In the genomic region with DNA sequence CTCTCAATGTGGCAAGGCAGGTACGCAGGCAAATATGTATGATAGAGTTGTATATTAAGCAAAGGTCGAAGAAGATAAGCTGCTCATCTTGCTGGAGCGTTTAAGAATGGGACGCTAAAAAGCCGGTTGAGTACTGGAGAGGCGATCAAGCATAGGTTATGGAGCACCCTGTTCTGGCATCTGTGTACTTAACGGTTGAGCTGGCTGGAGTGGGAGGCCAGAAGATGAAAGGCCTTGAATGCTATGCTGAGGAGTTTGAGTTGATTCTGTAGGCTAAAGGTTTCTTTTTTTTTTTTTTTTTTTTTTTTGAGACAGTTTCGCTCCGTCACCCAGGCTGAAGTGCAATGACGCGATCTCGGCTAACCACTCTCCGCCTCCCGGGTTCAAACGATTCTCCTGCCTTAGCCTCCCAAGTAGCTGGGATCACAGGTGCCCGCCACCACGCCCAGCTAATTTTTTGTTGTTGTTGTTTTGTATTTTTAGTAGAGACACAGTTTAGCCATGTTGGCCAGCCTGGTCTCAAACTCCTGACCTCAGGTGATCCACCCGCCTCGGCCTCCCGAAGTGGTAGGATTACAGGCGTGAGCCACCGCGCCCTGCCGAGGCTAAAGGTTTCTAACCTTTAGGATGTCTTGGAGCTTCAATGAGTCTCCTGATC, we compare ENCODE assay signal across 8 cellular contexts. TPM values are rescaled to one million over a fixed set of nuclear protein-coding genes. Genes with fewer than 3 reads are reported as not detected.
A peak's percentile ranks its signal among the peaks of the same experiment; 100 is the strongest.
DNase-seq lines count a peak whose midpoint lies in the region; ATAC-seq, FAIRE-seq and TF ChIP-seq lines count a peak whose summit lies in the region.

No MANE protein-coding gene starts in this region.

- H4K91ac ChIP-seq in H1 (replicated peaks; ENCODE audit: insufficient read length, low read length): peak overlapping the region; percentile 58

- H3K23ac ChIP-seq in H1 (ENCODE audit: insufficient read length): no peak overlapping the region

- H3K9me3 ChIP-seq in H1 (ENCODE audit: insufficient read depth in 2 of 2, low read depth in 1 of 2, low read length in 1 of 2): no peaks in the 10 kb centered on the region
- no peaks in the 10 kb centered on the region for H3K9me3 ChIP-seq in ovary

- no peak for TF ChIP-seq EP300 in H1 (IDR thresholded peaks at IDR 0.05; ENCODE audit: borderline replicate concordance in 1 of 2, low read depth in 2 of 2, low read length in 2 of 2)
- TF ChIP-seq EP300 in ovary (IDR thresholded peaks at IDR 0.05): no peak

- H3K4me2 ChIP-seq in H1 (ENCODE audit: insufficient read depth in 1 of 2, low read depth in 2 of 2, low read length in 2 of 2): peak overlapping the region; percentile 85 to 92

- no peaks in the 10 kb centered on the region for H3K27me3 Mint-ChIP-seq in activated CD8-positive, alpha-beta T cell treated with anti-CD3 and anti-CD28 coated beads, Interleukin-2, amount 10 ng/mL, durations not matched to agents 7 days and 5 days (ENCODE audit: low read depth)

- H3K14ac ChIP-seq in H1 (ENCODE audit: insufficient read length): no peak overlapping the region

- 0 out of 2 replicates have a peak overlapping the region, but pooled peaks have one; percentile 43 for H2BK20ac ChIP-seq in H1 (ENCODE audit: low read length)

- H4K8ac ChIP-seq in H1 (ENCODE audit: extremely low read depth, insufficient read depth, low read length): no peak overlapping the region

- peak overlapping the region; percentile 9; the same call in 1 of the 2 replicates for H2AFZ ChIP-seq in H1 (ENCODE audit: low read length)

- H3K27ac ChIP-seq in H1 (ENCODE audit: low read depth, low read length) (peak overlapping the region; percentile 88), ovary (peak overlapping the region; percentile 46 to 75)

- H3K27me3 ChIP-seq in H1 (replicated peaks in 1 of 4; ENCODE audit: control insufficient read depth in 3 of 4, extremely low read depth in 1 of 4, insufficient read depth in 3 of 4, low read length in 3 of 4) (no peaks in the 10 kb centered on the region), ovary (no peaks in the 10 kb centered on the region)

- no peak for FAIRE-seq in H1 (lab: Jason Lieb, UNC)
- FAIRE-seq in GM12892 (lab: Jason Lieb, UNC): no peak

- peak overlapping the region; percentile 98 for H2BK5ac ChIP-seq in H1 (ENCODE audit: low read depth, low read length)

- H3K36me3 Mint-ChIP-seq in activated CD8-positive, alpha-beta T cell treated with anti-CD3 and anti-CD28 coated beads, Interleukin-2, amount 10 ng/mL, durations not matched to agents 7 days and 5 days (ENCODE audit: low read depth): peaks cover 29% of the 10 kb centered on the region

- CTCF ChIA-PET in H1 (lab: Charles Lee; ENCODE audit: partially characterized antibody): interaction anchor here (1.0 to 2.8 kb wide), 5 partner anchors 10 to 131 kb away, joined by 3 to 18 read pairs (median 6); partner anchors contain the start of gene ARHGEF2
- CTCF ChIA-PET in activated CD8-positive, alpha-beta T cell treated with anti-CD3 and anti-CD28 coated beads, Interleukin-2, amount 10 ng/mL, durations not matched to agents 7 days and 5 days (lab: Charles Lee): interaction anchor here (0.8 to 4.9 kb wide), 10 partner anchors 9 to 131 kb away, joined by 3 to 96 read pairs (median 14); partner anchors contain the start of genes ARHGEF2, SSR2 and UBQLN4

- 92% methylated on average over 23 of the region's 24 CpGs; no CpG with 5 or more reads in 1 of the 2 experiments for WGBS in H1 (ENCODE audit: extremely low coverage in 1 of 2, insufficient coverage in 1 of 2, insufficient read length in 1 of 2, insufficient replicate concordance in 2 of 2, low coverage in 1 of 2, low lambda C conversion rate in 2 of 2, missing lambda C conversion rate in 1 of 2), 2 experiments
- WGBS in ovary, 3 donors: 72 to 85% (median 72%) methylated on average over 24 of the region's 24 CpGs

- TF ChIP-seq POLR2A in H1 (IDR thresholded peaks at IDR 0.05; ENCODE audit: control extremely low read depth in 1 of 2, low read depth in 2 of 2, low read length in 2 of 2): no peak
- no peak for TF ChIP-seq POLR2A in ovary (IDR thresholded peaks at IDR 0.05)
- no peak for TF ChIP-seq POLR2A in GM12892 (IDR thresholded peaks at IDR 0.05; ENCODE audit: low read depth, low read length)

- H3K4me1 Mint-ChIP-seq in activated CD8-positive, alpha-beta T cell treated with anti-CD3 and anti-CD28 coated beads, Interleukin-2, amount 10 ng/mL, durations not matched to agents 7 days and 5 days (ENCODE audit: low read depth): peaks cover 46% of the 10 kb centered on the region

- H4K20me1 ChIP-seq in H1 (replicated peaks in 1 of 2; ENCODE audit: control insufficient read depth in 1 of 2, insufficient read depth in 2 of 2, low read length in 2 of 2): peaks cover 0 to 12% of the 10 kb centered on the region in 2 experiments

- TF ChIP-seq CTCF in H1 (IDR thresholded peaks at IDR 0.05; ENCODE audit: control extremely low read depth in 1 of 3, insufficient read depth in 1 of 3, low read depth in 1 of 3, low read length in 3 of 3) (no peak), ovary (IDR thresholded peaks at IDR 0.05) (no peak)

- intact Hi-C loops in ovary (cut with DNase I): no loop called here

- no peaks in the 10 kb centered on the region for H3K9me3 Mint-ChIP-seq in activated CD8-positive, alpha-beta T cell treated with anti-CD3 and anti-CD28 coated beads, Interleukin-2, amount 10 ng/mL, durations not matched to agents 7 days and 5 days (ENCODE audit: insufficient read depth)

- H3K36me3 ChIP-seq in H1 (ENCODE audit: control insufficient read depth in 2 of 4, insufficient read depth in 4 of 4, low read length in 3 of 4) (peaks cover 13 to 33% (median 21%) of the 10 kb centered on the region in 4 experiments; a peak in 7 of 8 replicates), ovary (no peaks in the 10 kb centered on the region)

- no peak overlapping the region for H3K4me3 Mint-ChIP-seq in activated CD8-positive, alpha-beta T cell treated with anti-CD3 and anti-CD28 coated beads, Interleukin-2, amount 10 ng/mL, durations not matched to agents 7 days and 5 days

- peak overlapping the region; percentile 28 for H2BK120ac ChIP-seq in H1 (replicated peaks; ENCODE audit: low read depth, low read length)

- H2AK5ac ChIP-seq in H1 (ENCODE audit: low read depth, low read length): peak overlapping the region; percentile 91

- peaks cover 2% of the 10 kb centered on the region; the same call in 1 of the 2 replicates for H3K79me1 ChIP-seq in H1 (ENCODE audit: low read depth, low read length)

- ATAC-seq in GM18909 (IDR thresholded peaks at IDR 0.05; ENCODE audit: poor library complexity, unreplicated experiment): no peak
- no peak for ATAC-seq in activated CD8-positive, alpha-beta T cell treated with anti-CD3 and anti-CD28 coated beads, Interleukin-2, amount 10 ng/mL, durations not matched to agents 7 days and 5 days

- H3K4me3 ChIP-seq in H1 (ENCODE audit: extremely low read depth in 1 of 4, insufficient read depth in 2 of 4, low read depth in 3 of 4, low read length in 4 of 4) (peak overlapping the region; percentile 89 to 100 (median 94)), ovary (peak overlapping the region; percentile 88)

- peak overlapping the region in 3 of 4 experiments; percentile 93 to 98 (median 93); a peak in 6 of 7 replicates for H3K9ac ChIP-seq in H1 (replicated peaks in 1 of 4; ENCODE audit: extremely low read depth in 1 of 4, low read depth in 3 of 4, low read length in 3 of 4)

- no peak overlapping the region for H3K27ac Mint-ChIP-seq in activated CD8-positive, alpha-beta T cell treated with anti-CD3 and anti-CD28 coated beads, Interleukin-2, amount 10 ng/mL, durations not matched to agents 7 days and 5 days

- H3K4me1 ChIP-seq in H1 (replicated peaks in 1 of 4; ENCODE audit: control insufficient read depth in 3 of 4, insufficient read depth in 4 of 4, low read length in 3 of 4) (peaks cover 0 to 2% (median 1%) of the 10 kb centered on the region in 4 experiments; a peak in 4 of 7 replicates), ovary (ENCODE audit: insufficient read depth) (peaks cover 10% of the 10 kb centered on the region)

- H3K23me2 ChIP-seq in H1 (ENCODE audit: low read depth, low read length): peaks cover 5% of the 10 kb centered on the region

- peak overlapping the region; percentile 3; the same call in 1 of the 2 replicates for H2BK12ac ChIP-seq in H1 (ENCODE audit: low read depth, low read length)

- H2BK15ac ChIP-seq in H1 (ENCODE audit: low read length): peak overlapping the region; percentile 31; the same call in 1 of the 2 replicates

- DNase-seq in DMS53 treated with DMSO at 0.1 percent for 48 hours (lab: John Stamatoyannopoulos, UW; ENCODE audit: unreplicated experiment) (peak; percentile 75), NCI-H2227 (lab: John Stamatoyannopoulos, UW; ENCODE audit: unreplicated experiment) (peak; percentile 58), H1 (ENCODE audit: low read depth in 1 of 2, low spot score in 2 of 2) (no peak), ovary (peak in 1 of 5 donors; percentile 42), GM19240 (ENCODE audit: insufficient read length, low spot score) (no peak), GM12892 (ENCODE audit: insufficient read length) (no peak)
- no peak for DNase-seq in activated CD8-positive, alpha-beta T cell treated with anti-CD3 and anti-CD28 coated beads, Interleukin-2, amount 10 ng/mL, durations not matched to agents 7 days and 5 days

- H3K18ac ChIP-seq in H1 (ENCODE audit: extremely low read depth, low read length): no peak overlapping the region

- H3K56ac ChIP-seq in H1 (replicated peaks; ENCODE audit: insufficient read length, low read depth, low read length): no peak overlapping the region

- POLR2A ChIA-PET in H1 (lab: Charles Lee; ENCODE audit: partially characterized antibody): interaction anchor here (1.0 to 6.7 kb wide), 16 partner anchors 9 to 347 kb away, joined by 3 to 109 read pairs (median 6); partner anchors contain the start of genes ARHGEF2, LMNA and RAB25
- POLR2A ChIA-PET in activated CD8-positive, alpha-beta T cell treated with anti-CD3 and anti-CD28 coated beads, Interleukin-2, amount 10 ng/mL, durations not matched to agents 7 days and 5 days (lab: Charles Lee): interaction anchor here (0.6 to 4.2 kb wide), 11 partner anchors 9 to 89 kb away, joined by 3 to 39 read pairs (median 8); partner anchors contain the start of gene ARHGEF2

- peaks cover 10 to 41% of the 10 kb centered on the region in 2 experiments for H3K79me2 ChIP-seq in H1 (ENCODE audit: control insufficient read depth in 1 of 2, insufficient read depth in 2 of 2, low read length in 2 of 2)

- no peak for TF ChIP-seq RAD21 in H1 (IDR thresholded peaks at IDR 0.05 in 1 of 2, conservative IDR thresholded peaks at IDR 0.05 in 1 of 2; ENCODE audit: low read depth in 2 of 2, low read length in 2 of 2)

- no peak overlapping the region for H4K5ac ChIP-seq in H1 (ENCODE audit: insufficient read length, low read depth, low read length)

- peak overlapping the region; percentile 11 for H3K4ac ChIP-seq in H1 (replicated peaks; ENCODE audit: insufficient read length, low read depth, low read length)

RNA-seq across cellular contexts. Expression of gene KHDC4, which starts 0.8 kb away (rescaled TPM):
- total RNA-seq in H1 (2021; fragmentation: NEBNext Ultra II Directional; extraction: Animal tissue kit (Norgen Biotek cat#: 25700)): 53.4 and 56.6 TPM in 2 replicates
- polyA plus RNA-seq in H1 (2011; rRNA removed): 59.9 and 81.1 TPM in 2 replicates
- 82.9 TPM for polyA plus RNA-seq in H1 (2011; cell fraction: cytosol; rRNA removed)
- 112 TPM for polyA plus RNA-seq in H1 (2011; cell fraction: nucleus; rRNA removed)
- polyA plus RNA-seq in H1 (2012, experiment 1 of 2): 50.2 to 59.1 TPM (median 55.5 TPM) in 4 replicates
- 11.6 TPM for polyA plus RNA-seq in H1 (2012, experiment 2 of 2)
- polyA plus RNA-seq in H1 (2013, experiment 1 of 2): 46.7 TPM
- 44.1 TPM for polyA plus RNA-seq in H1 (2013, experiment 2 of 2)
- 89.4 and 120 TPM in 2 replicates for polyA minus RNA-seq in H1 (2011; rRNA and poly(A)+ RNA removed)
- polyA minus RNA-seq in H1 (2011; cell fraction: cytosol; rRNA and poly(A)+ RNA removed): 50.6 TPM
- 103 TPM for polyA minus RNA-seq in H1 (2011; cell fraction: nucleus; rRNA and poly(A)+ RNA removed)
- total RNA-seq in ovary: 10 to 100 TPM; 38.1 to 61.1 (median 46.4) TPM
- 10 to 100 TPM; 35.4 to 47.1 TPM for polyA plus RNA-seq in ovary
- total RNA-seq in activated CD8-positive, alpha-beta T cell treated with anti-CD3 and anti-CD28 coated beads, Interleukin-2, amount 10 ng/mL, durations not matched to agents 7 days and 5 days: 10 to 100 TPM; 64.5 to 68.9 TPM
- 46.2 TPM for polyA plus RNA-seq in GM12892 (2012; ENCODE audit: missing spikeins)

RNA-seq across cellular contexts. Expression of gene RXFP4, which starts 6.4 kb away (rescaled TPM):
- not detected in 2 replicates for total RNA-seq in H1 (2021; fragmentation: NEBNext Ultra II Directional; extraction: Animal tissue kit (Norgen Biotek cat#: 25700))
- polyA plus RNA-seq in H1 (2011; rRNA removed): 0.09 TPM in 1 of 2 replicates, not detected in the other
- polyA plus RNA-seq in H1 (2011; cell fraction: cytosol; rRNA removed): not detected
- not detected for polyA plus RNA-seq in H1 (2011; cell fraction: nucleus; rRNA removed)
- polyA plus RNA-seq in H1 (2012, experiment 1 of 2): 0.18 TPM in 1 of 4 replicates, not detected in the others
- polyA plus RNA-seq in H1 (2012, experiment 2 of 2): not detected
- not detected for polyA plus RNA-seq in H1 (2013, experiment 1 of 2)
- polyA plus RNA-seq in H1 (2013, experiment 2 of 2): not detected
- polyA minus RNA-seq in H1 (2011; rRNA and poly(A)+ RNA removed): 0.15 TPM in 1 of 2 replicates, not detected in the other
- polyA minus RNA-seq in H1 (2011; cell fraction: cytosol; rRNA and poly(A)+ RNA removed): not detected
- polyA minus RNA-seq in H1 (2011; cell fraction: nucleus; rRNA and poly(A)+ RNA removed): 0.70 TPM
- not detected for total RNA-seq in ovary
- polyA plus RNA-seq in ovary: not detected
- total RNA-seq in activated CD8-positive, alpha-beta T cell treated with anti-CD3 and anti-CD28 coated beads, Interleukin-2, amount 10 ng/mL, durations not matched to agents 7 days and 5 days: not detected
- polyA plus RNA-seq in GM12892 (2012; ENCODE audit: missing spikeins): 0.36 TPM

RNA-seq across cellular contexts. Expression of gene RIT1, which starts 23.9 kb away (rescaled TPM):
- 25.3 TPM in 2 replicates for total RNA-seq in H1 (2021; fragmentation: NEBNext Ultra II Directional; extraction: Animal tissue kit (Norgen Biotek cat#: 25700))
- polyA plus RNA-seq in H1 (2011; rRNA removed) (19.7 and 26.8 TPM in 2 replicates), ovary (10 to 100 TPM in 1 of 2 donors, 1 to 10 TPM in 1; 8.6 to 20.2 TPM)
- 26.9 TPM for polyA plus RNA-seq in H1 (2011; cell fraction: cytosol; rRNA removed)
- polyA plus RNA-seq in H1 (2011; cell fraction: nucleus; rRNA removed): 10.2 TPM
- polyA plus RNA-seq in H1 (2012, experiment 1 of 2): 25.7 to 29.6 TPM (median 27.8 TPM) in 4 replicates
- polyA plus RNA-seq in H1 (2012, experiment 2 of 2): 3.2 TPM
- 8.1 TPM for polyA plus RNA-seq in H1 (2013, experiment 1 of 2)
- polyA plus RNA-seq in H1 (2013, experiment 2 of 2): 8.5 TPM
- 41.7 and 49.5 TPM in 2 replicates for polyA minus RNA-seq in H1 (2011; rRNA and poly(A)+ RNA removed)
- polyA minus RNA-seq in H1 (2011; cell fraction: cytosol; rRNA and poly(A)+ RNA removed): 18.3 TPM
- 14.1 TPM for polyA minus RNA-seq in H1 (2011; cell fraction: nucleus; rRNA and poly(A)+ RNA removed)
- 10 to 100 TPM; 10.9 to 26.9 (median 23.0) TPM for total RNA-seq in ovary
- total RNA-seq in activated CD8-positive, alpha-beta T cell treated with anti-CD3 and anti-CD28 coated beads, Interleukin-2, amount 10 ng/mL, durations not matched to agents 7 days and 5 days: 10 to 100 TPM; 26.0 to 26.4 TPM
- polyA plus RNA-seq in GM12892 (2012; ENCODE audit: missing spikeins): 19.8 TPM

RNA-seq across cellular contexts. Expression of gene ARHGEF2, which starts 43.3 kb away (rescaled TPM):
- total RNA-seq in H1 (2021; fragmentation: NEBNext Ultra II Directional; extraction: Animal tissue kit (Norgen Biotek cat#: 25700)): 68.3 and 80.5 TPM in 2 replicates
- polyA plus RNA-seq in H1 (2011; rRNA removed) (42.7 and 55.0 TPM in 2 replicates), ovary (100 to 1,000 TPM in 1 of 2 donors, 10 to 100 TPM in 1; 36.3 to 108 TPM)
- 36.0 TPM for polyA plus RNA-seq in H1 (2011; cell fraction: cytosol; rRNA removed)
- 102 TPM for polyA plus RNA-seq in H1 (2011; cell fraction: nucleus; rRNA removed)
- polyA plus RNA-seq in H1 (2012, experiment 1 of 2): 54.6 to 83.3 TPM (median 61.5 TPM) in 4 replicates
- 40.4 TPM for polyA plus RNA-seq in H1 (2012, experiment 2 of 2)
- 27.1 TPM for polyA plus RNA-seq in H1 (2013, experiment 1 of 2)
- 27.2 TPM for polyA plus RNA-seq in H1 (2013, experiment 2 of 2)
- 67.3 and 87.2 TPM in 2 replicates for polyA minus RNA-seq in H1 (2011; rRNA and poly(A)+ RNA removed)
- polyA minus RNA-seq in H1 (2011; cell fraction: cytosol; rRNA and poly(A)+ RNA removed): 29.9 TPM
- 75.9 TPM for polyA minus RNA-seq in H1 (2011; cell fraction: nucleus; rRNA and poly(A)+ RNA removed)
- total RNA-seq in ovary: 100 to 1,000 TPM in 1 of 7 donors, 10 to 100 TPM in 6; 41.0 to 221 (median 63.3) TPM
- total RNA-seq in activated CD8-positive, alpha-beta T cell treated with anti-CD3 and anti-CD28 coated beads, Interleukin-2, amount 10 ng/mL, durations not matched to agents 7 days and 5 days: 100 to 1,000 TPM; 142 to 147 TPM
- 57.6 TPM for polyA plus RNA-seq in GM12892 (2012; ENCODE audit: missing spikeins)

Comparison
In these comparisons a context has a peak if more than half of its experiments do, and no peak if none do; other contexts are left out.
1. DNase-seq: peak in DMS53 treated with DMSO at 0.1 percent for 48 hours (single experiment) and NCI-H2227 (single experiment); none in H1 (0 of 2), activated CD8-positive, alpha-beta T cell treated with anti-CD3 and anti-CD28 coated beads, Interleukin-2, amount 10 ng/mL, durations not matched to agents 7 days and 5 days (single experiment), GM19240 (single experiment) and GM12892 (single experiment).